In genomic region chr22:46734830-46735453, GRCh38 we compare ENCODE assay signal across 8 cellular contexts. TPM values are rescaled to one million over a fixed set of nuclear protein-coding genes. Genes with fewer than 3 reads are reported as not detected.
DNase-seq lines count a peak whose midpoint lies in the region; ATAC-seq and TF ChIP-seq lines count a peak whose summit lies in the region.

No MANE protein-coding gene starts in this region.

- H3K4me3 ChIP-seq in CD4-positive, CD25-positive, alpha-beta regulatory T cell (ENCODE audit: low read depth, low read length): peak overlapping the region; percentile 87
- peak overlapping the region; percentile 85 for H3K4me3 ChIP-seq in Karpas-422 (ENCODE audit: low read length)
- peak overlapping the region; percentile 11 for H3K4me3 ChIP-seq in rectal smooth muscle tissue (ENCODE audit: low read length)

- H3K9ac ChIP-seq in Karpas-422 (ENCODE audit: low read length): peak overlapping the region; percentile 90
- H3K9ac ChIP-seq in rectal smooth muscle tissue (ENCODE audit: low read length): no peak overlapping the region

- no peaks in the 10 kb centered on the region for H3K27me3 ChIP-seq in CD4-positive, CD25-positive, alpha-beta regulatory T cell (ENCODE audit: control insufficient read depth, insufficient read depth, low read length)
- no peaks in the 10 kb centered on the region for H3K27me3 ChIP-seq in Karpas-422 (ENCODE audit: low read length)
- no peaks in the 10 kb centered on the region for H3K27me3 ChIP-seq in rectal smooth muscle tissue (ENCODE audit: control insufficient read depth, insufficient read depth, low read length)

- H3K4me1 ChIP-seq in CD4-positive, CD25-positive, alpha-beta regulatory T cell (ENCODE audit: control insufficient read depth, insufficient read depth, low read length, poor library complexity, severe bottlenecking): peaks cover 70% of the 10 kb centered on the region
- H3K4me1 ChIP-seq in Karpas-422 (ENCODE audit: low read length) (peaks cover 61% of the 10 kb centered on the region), rectal smooth muscle tissue (ENCODE audit: control insufficient read depth, insufficient read depth, low read length) (peaks cover 35% of the 10 kb centered on the region)

- H3K4me3 Mint-ChIP-seq in CD4-positive, CD25-positive, alpha-beta regulatory T cell: peak overlapping the region; percentile 97 to 100 (median 100)
- H3K4me3 Mint-ChIP-seq in endothelial cell (ENCODE audit: unreplicated experiment): no peak overlapping the region

- H3K27ac Mint-ChIP-seq in CD4-positive, CD25-positive, alpha-beta regulatory T cell: peak overlapping the region; percentile 92 to 98 (median 96)
- H3K27ac Mint-ChIP-seq in endothelial cell (ENCODE audit: unreplicated experiment): peak overlapping the region; percentile 61

- TF ChIP-seq CTCF in endothelial cell (IDR thresholded peaks at IDR 0.05; ENCODE audit: unreplicated experiment): no peak

- peak; percentile 24 to 35 for ATAC-seq in CD4-positive, CD25-positive, alpha-beta regulatory T cell (ENCODE audit: low read depth in 2 of 2)
- no peak for ATAC-seq in HG03342 (IDR thresholded peaks at IDR 0.05; ENCODE audit: unreplicated experiment)

- peak overlapping the region; percentile 68 for H3K4me2 ChIP-seq in Karpas-422 (ENCODE audit: low read depth, low read length, poor library complexity, severe bottlenecking)

- peaks cover 9% of the 10 kb centered on the region for H3K36me3 ChIP-seq in CD4-positive, CD25-positive, alpha-beta regulatory T cell (ENCODE audit: control insufficient read depth, insufficient read depth, low read length)
- H3K36me3 ChIP-seq in Karpas-422 (ENCODE audit: insufficient read depth, low read length) (no peaks in the 10 kb centered on the region), rectal smooth muscle tissue (ENCODE audit: control insufficient read depth, insufficient read depth, low read length) (no peaks in the 10 kb centered on the region)

- no peaks in the 10 kb centered on the region for H3K9me2 ChIP-seq in Karpas-422 (replicated peaks; ENCODE audit: insufficient read depth, low read length)

- peaks cover 74% of the 10 kb centered on the region for H3K79me2 ChIP-seq in Karpas-422 (ENCODE audit: low read length)

- peaks cover 0 to 3% (median 0%) of the 10 kb centered on the region in 7 donors for H3K9me3 Mint-ChIP-seq in CD4-positive, CD25-positive, alpha-beta regulatory T cell
- H3K9me3 Mint-ChIP-seq in endothelial cell (ENCODE audit: unreplicated experiment): no peaks in the 10 kb centered on the region

- peaks cover 8% of the 10 kb centered on the region for H3K27me3 Mint-ChIP-seq in CD4-positive, CD25-positive, alpha-beta regulatory T cell
- peaks cover 4% of the 10 kb centered on the region for H3K27me3 Mint-ChIP-seq in endothelial cell (ENCODE audit: unreplicated experiment)

- H2AFZ ChIP-seq in Karpas-422 (ENCODE audit: low read length): no peak overlapping the region

- peaks cover 8 to 71% (median 50%) of the 10 kb centered on the region in 4 donors for H3K4me1 Mint-ChIP-seq in CD4-positive, CD25-positive, alpha-beta regulatory T cell
- peaks cover 32% of the 10 kb centered on the region for H3K4me1 Mint-ChIP-seq in endothelial cell (ENCODE audit: unreplicated experiment)

- DNase-seq in CD4-positive, CD25-positive, alpha-beta regulatory T cell: peak; percentile 52 to 77 (median 57)
- peak; percentile 90 for DNase-seq in Karpas-422
- peak; percentile 56 for DNase-seq in activated CD4-positive, alpha-beta T cell treated with anti-CD3 and anti-CD28 coated beads for 48 hours
- DNase-seq in endothelial cell (ENCODE audit: low spot score): no peak
- no peak for DNase-seq in erythroblast (lab: John Stamatoyannopoulos, UW)
- DNase-seq in NCI-H2171 (lab: John Stamatoyannopoulos, UW): no peak

- no peak for TF ChIP-seq POLR2A in erythroblast (IDR thresholded peaks at IDR 0.05; ENCODE audit: low read length)

- peak overlapping the region; percentile 84 for H3K27ac ChIP-seq in CD4-positive, CD25-positive, alpha-beta regulatory T cell (ENCODE audit: insufficient read depth, low read length, poor library complexity, severe bottlenecking)
- H3K27ac ChIP-seq in Karpas-422 (ENCODE audit: low read length) (peak overlapping the region; percentile 84), rectal smooth muscle tissue (ENCODE audit: low read depth, low read length) (peak overlapping the region; percentile 58)

- H3K9me3 ChIP-seq in CD4-positive, CD25-positive, alpha-beta regulatory T cell (ENCODE audit: control insufficient read depth in 2 of 2, low read length in 2 of 2): no peaks in the 10 kb centered on the region
- H3K9me3 ChIP-seq in Karpas-422 (ENCODE audit: low read length): no peaks in the 10 kb centered on the region

- H3K36me3 Mint-ChIP-seq in CD4-positive, CD25-positive, alpha-beta regulatory T cell: peaks cover 16% of the 10 kb centered on the region
- peaks cover 13% of the 10 kb centered on the region for H3K36me3 Mint-ChIP-seq in endothelial cell (ENCODE audit: low read depth, unreplicated experiment)

- peaks cover 6% of the 10 kb centered on the region; the same call in 1 of the 2 replicates for H4K20me1 ChIP-seq in Karpas-422 (ENCODE audit: insufficient read depth, low read depth, low read length)

RNA-seq across cellular contexts. Expression of gene CERK, which starts 3.1 kb away (rescaled TPM):
- total RNA-seq in CD4-positive, CD25-positive, alpha-beta regulatory T cell: 105 TPM
- polyA plus RNA-seq in CD4-positive, CD25-positive, alpha-beta regulatory T cell: 10 to 100 TPM; 75.5 to 94.3 (median 81.5) TPM
- total RNA-seq in Karpas-422 (2014; rRNA removed; shearing (Covaris generic); ENCODE audit: low replicate concordance): 53.8 and 79.0 TPM in 2 replicates
- 57.7 TPM for total RNA-seq in endothelial cell (ENCODE audit: unreplicated experiment)

RNA-seq across cellular contexts. Expression of gene TBC1D22A, which starts 27.5 kb away (rescaled TPM):
- 42.5 TPM for total RNA-seq in CD4-positive, CD25-positive, alpha-beta regulatory T cell
- 10 to 100 TPM; 19.8 to 34.0 (median 23.0) TPM for polyA plus RNA-seq in CD4-positive, CD25-positive, alpha-beta regulatory T cell
- 27.7 and 39.2 TPM in 2 replicates for total RNA-seq in Karpas-422 (2014; rRNA removed; shearing (Covaris generic); ENCODE audit: low replicate concordance)
- total RNA-seq in endothelial cell (ENCODE audit: unreplicated experiment): 25.3 TPM

Comparison
In these comparisons a context has a peak if more than half of its experiments do, and no peak if none do; other contexts are left out.
1. DNase-seq: peak in CD4-positive, CD25-positive, alpha-beta regulatory T cell (3 of 3), Karpas-422 (single experiment) and activated CD4-positive, alpha-beta T cell treated with anti-CD3 and anti-CD28 coated beads for 48 hours (single experiment); none in endothelial cell (single experiment), erythroblast (0 of 2) and NCI-H2171 (single experiment).
2. H3K4me3 ChIP-seq: peak in every context shown above with its lines; median percentile 87 in CD4-positive, CD25-positive, alpha-beta regulatory T cell; 85 in Karpas-422; 11 in rectal smooth muscle tissue.
3. Peak in every context shown above with its lines, with median percentiles within 50 percentile points of each other: H3K27ac ChIP-seq.